22 cellular contexts compared by ENCODE assay signal in the genomic region with DNA sequence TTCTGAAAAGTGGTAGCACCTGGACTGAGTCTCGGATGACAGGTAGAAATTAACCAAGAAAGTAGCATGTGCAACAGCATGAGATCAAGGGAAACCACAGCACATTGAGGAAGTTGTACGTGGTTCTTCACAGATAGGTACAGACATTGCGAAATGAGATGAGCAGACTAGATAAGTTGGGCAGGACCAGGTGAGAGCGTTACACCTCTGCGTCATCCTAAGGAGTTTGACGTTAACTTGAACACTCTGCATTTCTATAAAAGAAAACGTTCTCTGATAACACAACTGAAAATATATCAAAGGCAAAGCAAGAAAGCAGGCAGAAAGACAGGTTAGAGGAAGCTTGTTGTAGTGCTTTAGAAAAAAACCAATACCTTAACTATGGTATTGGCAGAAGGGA.
DNase-seq lines count a peak whose midpoint lies in the region; ATAC-seq and TF ChIP-seq lines count a peak whose summit lies in the region.
"Had no signal": no experiment of that assay in that cellular context is flagged by ENCODE, and none has a peak within 500 bp of the region (broad histone marks: within the 10 kb centered on the region; RNA-seq: fewer than 3 reads in every experiment).

No MANE protein-coding gene starts in this region.

- H2AK5ac ChIP-seq in IMR-90 (ENCODE audit: low read depth, low read length), result no peak overlapping the region

- no peak for TF ChIP-seq RAD21 in IMR-90 (IDR thresholded peaks at IDR 0.05; ENCODE audit: low read length)

- H3K27me3 Mint-ChIP-seq in CD4-positive, CD25-positive, alpha-beta regulatory T cell, result peaks cover 5% of the 10 kb centered on the region

- dilution Hi-C loops in IMR-90 (cut with HindIII; ENCODE audit: low sequenced_read_pairs, unreplicated experiment), result no loop called here

- no peaks in the 10 kb centered on the region for H3K27me3 ChIP-seq in CD4-positive, CD25-positive, alpha-beta regulatory T cell (ENCODE audit: control insufficient read depth, insufficient read depth, low read length)
- no peaks in the 10 kb centered on the region for H3K27me3 ChIP-seq in IMR-90 (ENCODE audit: control insufficient read depth, insufficient read depth, low read length)
- H3K27me3 ChIP-seq: BLaER1, SJCRH30 had no signal

- BruUV-seq in IMR-90 (replicated peaks; lab: Mats Ljungman, UMichigan), result no TSS peak

- intact Hi-C loops in IMR-90 (cut with micrococcal nuclease), result loop anchor here (10.0 kb wide), 1 partner anchor 75 kb away; no protein-coding TSS in a partner anchor

- no peak overlapping the region for H4K8ac ChIP-seq in IMR-90 (ENCODE audit: low read depth in 2 of 2, low read length in 2 of 2)

- no peaks in the 10 kb centered on the region for H4K20me1 ChIP-seq in IMR-90 (ENCODE audit: insufficient read depth, low read length)
- H4K20me1 ChIP-seq: BLaER1 had no signal

- H2BK5ac ChIP-seq in IMR-90 (ENCODE audit: low read depth, low read length, poor library complexity, severe bottlenecking), result no peak overlapping the region

- H2AK9ac ChIP-seq in IMR-90 (replicated peaks; ENCODE audit: low read depth, low read length, poor library complexity), result no peak overlapping the region

- no peak overlapping the region for H3K4me2 ChIP-seq in IMR-90 (ENCODE audit: low read depth, low read length)
- H3K4me2 ChIP-seq: BLaER1 had no signal

- no peaks in the 10 kb centered on the region for H3K36me3 ChIP-seq in CD4-positive, CD25-positive, alpha-beta regulatory T cell (ENCODE audit: control insufficient read depth, insufficient read depth, low read length)
- H3K36me3 ChIP-seq in IMR-90 (ENCODE audit: control insufficient read depth, insufficient read depth, low read length), result no peaks in the 10 kb centered on the region
- H3K36me3 ChIP-seq: BLaER1, SJCRH30 had no signal

- no peaks in the 10 kb centered on the region for H3K4me1 Mint-ChIP-seq in CD4-positive, CD25-positive, alpha-beta regulatory T cell

- H3K9me1 ChIP-seq in IMR-90 (ENCODE audit: insufficient read depth, low read length), result no peaks in the 10 kb centered on the region

- no peak overlapping the region for H3K23ac ChIP-seq in IMR-90 (ENCODE audit: low read depth, low read length)

- H3K9me3 Mint-ChIP-seq in CD4-positive, CD25-positive, alpha-beta regulatory T cell, result peaks cover 0 to 3% (median 0%) of the 10 kb centered on the region in 7 donors

- TF ChIP-seq POLR2A in IMR-90 (IDR thresholded peaks at IDR 0.05; ENCODE audit: low read depth, low read length), result no peak

- ATAC-seq in CD4-positive, CD25-positive, alpha-beta regulatory T cell (ENCODE audit: low read depth in 2 of 2), result no peak
- no peak for ATAC-seq in IMR-90 (ENCODE audit: low read depth)
- no peak for ATAC-seq in HG03135 (IDR thresholded peaks at IDR 0.05; ENCODE audit: unreplicated experiment)
- no peak for ATAC-seq in HG03565 (IDR thresholded peaks at IDR 0.05; ENCODE audit: unreplicated experiment)
- ATAC-seq: PC-3 had no signal

- no peak overlapping the region for H3K27ac ChIP-seq in CD4-positive, CD25-positive, alpha-beta regulatory T cell (ENCODE audit: insufficient read depth, low read length, poor library complexity, severe bottlenecking)
- H3K27ac ChIP-seq in IMR-90 (ENCODE audit: insufficient read depth, low read length) (no peak overlapping the region), epithelial cell of prostate (no peak overlapping the region), RWPE1 (no peak overlapping the region)
- H3K27ac ChIP-seq: BLaER1, SJCRH30 had no signal

- DNase-seq in activated CD8-positive, alpha-beta memory T cell treated with anti-CD3 and anti-CD28 coated beads, Interleukin-2, amount 50 U/mL, for 1 hour (ENCODE audit: extremely low read depth), result peak; percentile 9
- DNase-seq in activated CD8-positive, alpha-beta memory T cell treated with anti-CD3 and anti-CD28 coated beads, Interleukin-2, amount 50 U/mL, for 4 hours, result no peak
- DNase-seq in CD4-positive, CD25-positive, alpha-beta regulatory T cell, result peak in 2 of 3 donors; percentile 2 to 39
- DNase-seq in IMR-90 (no peak), epithelial cell of prostate (ENCODE audit: low read depth, low spot score) (peak; percentile 44), RWPE1 (ENCODE audit: low spot score) (no peak)
- DNase-seq: COR-L47; DMS153; EL; H7; MV-4-11; NCI-H1417 treated with DMSO at 0.1 percent for 48 hours; NCI-H1930; NCI-H2171; NCI-H446; NCI-H69; NK-92 treated with Interleukin-12 subunit alpha and Interleukin-12 subunit beta, amount 100 ng/mL, for 24 hours; PC-3; SJCRH30 had no signal

- POLR2A ChIA-PET in IMR-90 (lab: Charles Lee; ENCODE audit: unreplicated experiment) (no interaction called here), RWPE1 (lab: Yijun Ruan, JAX; ENCODE audit: low non-redundant PET) (no interaction called here)

- H2AFZ ChIP-seq in IMR-90 (replicated peaks; ENCODE audit: low read length, poor library complexity), result no peak overlapping the region

- H2BK15ac ChIP-seq in IMR-90 (ENCODE audit: low read depth, low read length), result no peak overlapping the region

- H2BK120ac ChIP-seq in IMR-90 (ENCODE audit: low read depth, low read length), result no peak overlapping the region

- 0 out of 2 replicates have a peak overlapping the region, but pooled peaks have one; percentile 20 for H2BK20ac ChIP-seq in IMR-90 (ENCODE audit: low read depth, low read length)

- no peaks in the 10 kb centered on the region for H3K36me3 Mint-ChIP-seq in CD4-positive, CD25-positive, alpha-beta regulatory T cell

- TF ChIP-seq CTCF in IMR-90 (conservative IDR thresholded peaks at IDR 0.05; ENCODE audit: low read depth, low read length) (no peak), RWPE1 (conservative IDR thresholded peaks at IDR 0.05; ENCODE audit: low read depth) (no peak)

- H4K91ac ChIP-seq in IMR-90 (ENCODE audit: insufficient read depth, low read depth, low read length), result no peak overlapping the region

- no peak overlapping the region for H3K4ac ChIP-seq in IMR-90 (ENCODE audit: low read depth, low read length)

- H3K79me1 ChIP-seq in IMR-90 (ENCODE audit: low read depth in 1 of 2, low read length in 2 of 2), result no peaks in the 10 kb centered on the region

- H3K18ac ChIP-seq in IMR-90 (ENCODE audit: low read depth, low read length), result no peak overlapping the region

- no peak overlapping the region for H3K4me3 Mint-ChIP-seq in CD4-positive, CD25-positive, alpha-beta regulatory T cell

- H3K56ac ChIP-seq in IMR-90 (ENCODE audit: extremely low read depth, insufficient read depth, low read length), result no peak overlapping the region

- no peak overlapping the region for H4K5ac ChIP-seq in IMR-90 (ENCODE audit: low read depth, low read length)

- no peak overlapping the region for H3K9ac ChIP-seq in IMR-90 (ENCODE audit: low read depth, low read length)
- H3K9ac ChIP-seq: BLaER1 had no signal

- H3K27ac Mint-ChIP-seq in CD4-positive, CD25-positive, alpha-beta regulatory T cell, result no peak overlapping the region

- H3K9me3 ChIP-seq in CD4-positive, CD25-positive, alpha-beta regulatory T cell (ENCODE audit: control insufficient read depth in 2 of 2, low read length in 2 of 2), result no peaks in the 10 kb centered on the region
- H3K9me3 ChIP-seq in IMR-90 (ENCODE audit: control insufficient read depth, insufficient read depth, low read length), result no peaks in the 10 kb centered on the region
- H3K9me3 ChIP-seq: BLaER1, SJCRH30 had no signal

- H3K14ac ChIP-seq in IMR-90 (replicated peaks; ENCODE audit: low read depth, low read length), result no peak overlapping the region

- no peaks in the 10 kb centered on the region for H3K4me1 ChIP-seq in CD4-positive, CD25-positive, alpha-beta regulatory T cell (ENCODE audit: control insufficient read depth, insufficient read depth, low read length, poor library complexity, severe bottlenecking)
- H3K4me1 ChIP-seq in IMR-90 (ENCODE audit: control insufficient read depth, insufficient read depth, low read length), result no peaks in the 10 kb centered on the region
- H3K4me1 ChIP-seq: SJCRH30 had no signal

- CTCF ChIA-PET in IMR-90 (lab: Yijun Ruan, JAX) (no interaction called here), RWPE1 (lab: Yijun Ruan, JAX) (no interaction called here)

- in situ Hi-C loops in IMR-90 (cut with MboI; ENCODE audit: low sequenced_read_pairs), result no loop called here

- 89% methylated on average over 1 of the region's 7 CpGs; no CpG with 5 or more reads in 1 of the 2 experiments for WGBS in IMR-90 (ENCODE audit: extremely low coverage in 2 of 2, insufficient read length in 1 of 2), 2 experiments

- H3K4me3 ChIP-seq in CD4-positive, CD25-positive, alpha-beta regulatory T cell (ENCODE audit: low read depth, low read length), result no peak overlapping the region
- H3K4me3 ChIP-seq in IMR-90 (ENCODE audit: insufficient read depth, low read depth, low read length), result no peak overlapping the region
- H3K4me3 ChIP-seq: BLaER1, SJCRH30 had no signal

TF ChIP-seq in IMR-90, 13 proteins besides CTCF, POLR2A, EP300 and RAD21:
- TF ChIP-seq CEBPB (IDR thresholded peaks at IDR 0.05; ENCODE audit: low read depth, low read length), result peak; percentile 76
- no peak for TF ChIP-seq NFE2L2 (IDR thresholded peaks at IDR 0.05; ENCODE audit: low read depth, low read length)

Comparison
In these comparisons a context has a peak if more than half of its experiments do, and no peak if none do; other contexts are left out.
1. DNase-seq: peak in activated CD8-positive, alpha-beta memory T cell treated with anti-CD3 and anti-CD28 coated beads, Interleukin-2, amount 50 U/mL, for 1 hour (single experiment), CD4-positive, CD25-positive, alpha-beta regulatory T cell (2 of 3) and epithelial cell of prostate (single experiment); none in activated CD8-positive, alpha-beta memory T cell treated with anti-CD3 and anti-CD28 coated beads, Interleukin-2, amount 50 U/mL, for 4 hours (single experiment), IMR-90 (single experiment) and RWPE1 (single experiment).